1 cellular context compared by ENCODE assay signal in genomic region chr9:127395491-127396252, GRCh38.
TF ChIP-seq lines count a peak whose summit lies in the region.

No MANE protein-coding gene starts in this region.

TF ChIP-seq in H1, 55 proteins besides CTCF, POLR2A, EP300 and RAD21:
- no peak for TF ChIP-seq SP2 (IDR thresholded peaks at IDR 0.05; ENCODE audit: low read length)
- TF ChIP-seq TBP (IDR thresholded peaks at IDR 0.05; ENCODE audit: low read depth, low read length): no peak
- no peak for TF ChIP-seq SIN3A (conservative IDR thresholded peaks at IDR 0.05 in 1 of 2, IDR thresholded peaks at IDR 0.05 in 1 of 2; ENCODE audit: low read depth in 1 of 2, low read length in 2 of 2)
- no peak for TF ChIP-seq HDAC2 (IDR thresholded peaks at IDR 0.05; ENCODE audit: borderline replicate concordance in 1 of 2, low read depth in 2 of 2, low read length in 2 of 2)
- no peak for TF ChIP-seq RNF2 (IDR thresholded peaks at IDR 0.05; ENCODE audit: borderline replicate concordance, low read depth, low read length, missing control alignments, poor library complexity, severe bottlenecking)
TF ChIP-seq in H1: peak in this region for 0.
